ENCODE assay signal across 15 cellular contexts in the genomic region with DNA sequence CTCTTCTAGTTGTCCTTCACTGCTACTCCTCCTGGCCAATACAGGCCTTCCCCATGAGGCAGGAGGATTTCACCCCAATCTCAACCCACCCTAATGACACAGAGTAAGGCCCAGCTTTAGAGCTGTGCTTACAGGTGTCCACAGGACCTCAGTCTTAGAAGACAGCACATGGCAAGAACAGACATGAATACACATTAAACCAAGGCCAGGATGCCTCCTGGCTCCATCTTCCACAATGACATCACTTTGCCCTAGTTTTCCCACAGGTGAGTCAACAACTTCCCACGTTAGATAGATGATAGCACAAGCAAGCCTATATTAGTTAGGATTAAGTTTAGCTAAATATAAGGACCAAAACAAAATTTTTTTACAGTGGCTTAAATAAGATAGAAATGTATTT.
A peak's percentile ranks its signal among the peaks of the same experiment; 100 is the strongest.
DNase-seq lines count a peak whose midpoint lies in the region; FAIRE-seq and TF ChIP-seq lines count a peak whose summit lies in the region.
"Had no signal": no experiment of that assay in that cellular context is flagged by ENCODE, and none has a peak within 500 bp of the region (broad histone marks: within the 10 kb centered on the region; RNA-seq: fewer than 3 reads in every experiment).

No MANE protein-coding gene starts in this region.

- H3K4me3 Mint-ChIP-seq in MCF 10A (ENCODE audit: unreplicated experiment), result no peak overlapping the region
- H3K4me3 Mint-ChIP-seq: CD14-positive monocyte; CD8-positive, alpha-beta T cell; H9 had no signal

- H3K4me1 ChIP-seq in breast epithelium (peaks cover 0 to 5% of the 10 kb centered on the region in 2 donors), keratinocyte (ENCODE audit: control insufficient read depth, extremely low read depth, insufficient read depth, low read length) (peaks cover 37% of the 10 kb centered on the region), suprapubic skin (peaks cover 27% of the 10 kb centered on the region)

- no peaks in the 10 kb centered on the region for H3K27me3 Mint-ChIP-seq in MCF 10A (ENCODE audit: insufficient read depth, unreplicated experiment)

- H3K27me3 ChIP-seq in breast epithelium (no peaks in the 10 kb centered on the region), bronchial epithelial cell (ENCODE audit: control insufficient read depth, insufficient read depth, low read length) (no peaks in the 10 kb centered on the region), keratinocyte (ENCODE audit: control insufficient read depth, extremely low read depth, insufficient read depth, low read length) (no peaks in the 10 kb centered on the region), suprapubic skin (no peaks in the 10 kb centered on the region)

- H3K36me3 Mint-ChIP-seq in MCF 10A (ENCODE audit: insufficient read depth, unreplicated experiment), result no peaks in the 10 kb centered on the region
- H3K36me3 Mint-ChIP-seq: CD8-positive, alpha-beta T cell had no signal

- CTCF ChIA-PET in MCF 10A (lab: Yijun Ruan, JAX), result interaction anchor here (0.8 to 1.4 kb wide), 7 partner anchors 12 to 81 kb away, joined by 3 to 6 read pairs (median 3); no protein-coding TSS in a partner anchor

- dilution Hi-C loops in keratinocyte (cut with MboI; ENCODE audit: extremely low pct_ligation_motif_present, low sequenced_read_pairs), result no loop called here

- DNase-seq in MCF 10A (ENCODE audit: unreplicated experiment) (peak; percentile 65), breast epithelium (ENCODE audit: low spot score in 2 of 2) (no peak), bronchial epithelial cell (ENCODE audit: low read depth) (peak; percentile 100), keratinocyte (ENCODE audit: low read depth, low spot score) (peak; percentile 93), suprapubic skin (ENCODE audit: low spot score in 2 of 2) (no peak), NCI-H82 treated with DMSO at 0.1 percent for 48 hours (lab: John Stamatoyannopoulos, UW; ENCODE audit: unreplicated experiment) (no peak), occipital lobe (lab: John Stamatoyannopoulos, UW) (no peak), GM19238 (ENCODE audit: insufficient read length, low spot score) (no peak)
- DNase-seq: Caco-2; CD8-positive, alpha-beta T cell; DMS53; GOT3; H9 had no signal

- peak overlapping the region; percentile 63 for H3K4me2 ChIP-seq in keratinocyte (ENCODE audit: control insufficient read depth, extremely low read depth, insufficient read depth, low read depth, low read length)

- TF ChIP-seq POLR2A in breast epithelium (IDR thresholded peaks at IDR 0.05) (no peak), suprapubic skin (IDR thresholded peaks at IDR 0.05) (no peak)

- H3K9me1 ChIP-seq in keratinocyte (ENCODE audit: control insufficient read depth, extremely low read depth, insufficient read depth, low read length), result no peaks in the 10 kb centered on the region

- H3K79me2 ChIP-seq in keratinocyte (ENCODE audit: control insufficient read depth, insufficient read depth, low read length), result no peaks in the 10 kb centered on the region

- peak overlapping the region; percentile 7 for H3K27ac Mint-ChIP-seq in MCF 10A (ENCODE audit: low read depth, unreplicated experiment)
- H3K27ac Mint-ChIP-seq: CD8-positive, alpha-beta T cell; H9 had no signal

- H3K4me1 Mint-ChIP-seq in MCF 10A (ENCODE audit: insufficient read depth, unreplicated experiment), result peaks cover 19% of the 10 kb centered on the region

- WGBS in suprapubic skin, result 48% methylated on average over 1 of the region's 1 CpG

- TF ChIP-seq CTCF in MCF 10A (IDR thresholded peaks at IDR 0.05; ENCODE audit: unreplicated experiment) (no peak), breast epithelium (IDR thresholded peaks at IDR 0.05) (no peak), bronchial epithelial cell (IDR thresholded peaks at IDR 0.05; ENCODE audit: insufficient read depth, low read length, severe bottlenecking) (no peak), keratinocyte (optimal IDR thresholded peaks at IDR 0.05 in 1 of 3, IDR thresholded peaks at IDR 0.05 in 1 of 3, conservative IDR thresholded peaks at IDR 0.05 in 1 of 3; ENCODE audit: extremely low read depth in 1 of 3, insufficient read depth in 2 of 3, low read length in 3 of 3) (no peak), suprapubic skin (IDR thresholded peaks at IDR 0.05) (no peak)

- H3K27ac ChIP-seq in breast epithelium (no peak overlapping the region), keratinocyte (ENCODE audit: control insufficient read depth, insufficient read depth, low read length) (peak overlapping the region; percentile 84), suprapubic skin (peak overlapping the region; percentile 63)
- H3K27ac ChIP-seq: 22Rv1 had no signal

- intact Hi-C loops in MCF 10A (cut with micrococcal nuclease) (no loop called here), breast epithelium (cut with DNase I; ENCODE audit: low total_unique reads) (no loop called here)

- no peaks in the 10 kb centered on the region for H3K9me3 Mint-ChIP-seq in MCF 10A (ENCODE audit: unreplicated experiment)
- H3K9me3 Mint-ChIP-seq: CD8-positive, alpha-beta T cell; H9 had no signal

- no peaks in the 10 kb centered on the region for H4K20me1 ChIP-seq in keratinocyte (ENCODE audit: control insufficient read depth, extremely low read depth, insufficient read depth, low read length)

- no peak overlapping the region for H3K9ac ChIP-seq in keratinocyte (ENCODE audit: control insufficient read depth, extremely low read depth, insufficient read depth, low read length)

- H3K4me3 ChIP-seq in breast epithelium (no peak overlapping the region), bronchial epithelial cell (ENCODE audit: low read depth, low read length) (no peak overlapping the region), keratinocyte (ENCODE audit: control insufficient read depth in 2 of 3, extremely low read depth in 1 of 3, insufficient read depth in 2 of 3, low read depth in 1 of 3, low read length in 3 of 3) (no peak overlapping the region), suprapubic skin (no peak overlapping the region)

- no peaks in the 10 kb centered on the region for H3K36me3 ChIP-seq in breast epithelium
- no peaks in the 10 kb centered on the region for H3K36me3 ChIP-seq in bronchial epithelial cell (ENCODE audit: control insufficient read depth, insufficient read depth, low read length)
- no peaks in the 10 kb centered on the region for H3K36me3 ChIP-seq in keratinocyte (ENCODE audit: control insufficient read depth in 2 of 2, extremely low read depth in 1 of 2, insufficient read depth in 2 of 2, low read length in 2 of 2)
- H3K36me3 ChIP-seq in suprapubic skin, result no peaks in the 10 kb centered on the region

- no peak for TF ChIP-seq EP300 in suprapubic skin (IDR thresholded peaks at IDR 0.05)

- H3K9me3 ChIP-seq in breast epithelium (no peaks in the 10 kb centered on the region), keratinocyte (ENCODE audit: control insufficient read depth, low read depth, low read length) (no peaks in the 10 kb centered on the region), suprapubic skin (no peaks in the 10 kb centered on the region)
- H3K9me3 ChIP-seq: Caco-2 had no signal

- H2AFZ ChIP-seq in keratinocyte (ENCODE audit: control insufficient read depth, low read length), result no peak overlapping the region

- peak; percentile 66 for FAIRE-seq in bronchial epithelial cell (lab: Jason Lieb, UNC)
- peak; percentile 100 for FAIRE-seq in keratinocyte (lab: Jason Lieb, UNC)

- no TSS peak for BruUV-seq in MCF 10A (replicated peaks; lab: Mats Ljungman, UMichigan)

- POLR2A ChIA-PET in MCF 10A (lab: Yijun Ruan, JAX), result interaction anchor here (1.1 to 4.6 kb wide), 2 partner anchors 12 to 63 kb away, joined by 3 to 36 read pairs; partner anchors contain the start of gene NOCT

Comparison
In these comparisons a context has a peak if more than half of its experiments do, and no peak if none do; other contexts are left out.
1. DNase-seq: peak in MCF 10A (single experiment), bronchial epithelial cell (single experiment) and keratinocyte (single experiment); none in breast epithelium (0 of 2), suprapubic skin (0 of 2), NCI-H82 treated with DMSO at 0.1 percent for 48 hours (single experiment), occipital lobe (single experiment) and GM19238 (single experiment).
2. H3K27ac ChIP-seq: peak in keratinocyte (single experiment) and suprapubic skin (single experiment); none in breast epithelium (0 of 2).